Comparison of ENCODE assay signal across 8 cellular contexts in the genomic region with DNA sequence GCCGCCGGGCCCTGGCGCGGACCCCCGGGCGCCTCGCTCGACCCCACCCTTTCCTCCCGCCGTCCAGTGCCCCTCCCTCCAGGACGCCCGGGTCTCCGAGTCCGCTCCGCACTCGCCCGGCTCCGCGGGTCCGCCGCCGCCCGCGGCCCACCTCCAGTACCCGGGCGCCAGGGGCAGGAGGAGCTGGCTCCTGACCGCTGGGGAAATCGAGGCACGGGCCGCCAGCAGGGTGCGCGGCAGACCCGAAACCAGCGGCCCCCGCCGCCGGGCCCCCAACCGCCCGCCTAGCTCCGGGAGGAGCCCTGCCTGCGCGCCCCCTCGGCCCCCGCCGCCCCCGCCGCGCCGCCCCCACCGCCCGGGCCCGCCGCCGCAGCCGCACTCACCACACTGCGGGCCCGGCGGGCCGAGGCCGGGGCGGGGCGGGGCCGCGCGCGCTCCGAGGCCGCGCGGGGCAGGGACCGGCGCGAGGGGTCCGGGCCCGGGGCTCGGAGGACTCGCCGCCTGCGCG. TPM values are rescaled to one million over a fixed set of nuclear protein-coding genes. Genes with fewer than 3 reads are reported as not detected.
A peak's percentile ranks its signal among the peaks of the same experiment; 100 is the strongest.
DNase-seq lines count a peak whose midpoint lies in the region; ATAC-seq and TF ChIP-seq lines count a peak whose summit lies in the region.

No MANE protein-coding gene starts in this region.

- no peaks in the 10 kb centered on the region for H3K36me3 Mint-ChIP-seq in nephron progenitor cell (ENCODE audit: low read depth)

- H3K4me1 Mint-ChIP-seq in nephron progenitor cell, result peaks cover 48% of the 10 kb centered on the region

- H3K9me2 ChIP-seq in MM.1S (replicated peaks; ENCODE audit: insufficient read depth, low read length), result no peaks in the 10 kb centered on the region

- H3K4me2 ChIP-seq in BLaER1, result peak overlapping the region; percentile 100
- H3K4me2 ChIP-seq in MM.1S (ENCODE audit: low read depth, low read length), result peak overlapping the region; percentile 95; the same call in 1 of the 2 replicates

- peak overlapping the region; percentile 91 for H3K27ac ChIP-seq in BLaER1
- peak overlapping the region; percentile 56 for H3K27ac ChIP-seq in MM.1S (ENCODE audit: low read length)
- H3K27ac ChIP-seq in dorsolateral prefrontal cortex, result peak overlapping the region in 58 of 59 donors; percentile 31 to 95 (median 84)

- no peak for DNase-seq in MM.1S
- DNase-seq in dorsolateral prefrontal cortex, result no peak
- no peak for DNase-seq in nephron progenitor cell
- no peak for DNase-seq in GM19240 (ENCODE audit: insufficient read length, low spot score)
- DNase-seq in SKM-1 treated with dmso at 0.1 percent for 144 hours (lab: John Stamatoyannopoulos, UW; ENCODE audit: unreplicated experiment), result no peak

- H3K9ac ChIP-seq in BLaER1 (peak overlapping the region; percentile 91), MM.1S (ENCODE audit: low read length) (peak overlapping the region; percentile 74)

- H3K27me3 ChIP-seq in BLaER1, result peaks cover 19% of the 10 kb centered on the region
- no peaks in the 10 kb centered on the region for H3K27me3 ChIP-seq in MM.1S (replicated peaks; ENCODE audit: insufficient read depth, low read length)
- H3K27me3 ChIP-seq in dorsolateral prefrontal cortex, result no peaks in the 10 kb centered on the region

- peaks cover 8% of the 10 kb centered on the region for H3K36me3 ChIP-seq in BLaER1
- H3K36me3 ChIP-seq in MM.1S (replicated peaks; ENCODE audit: insufficient read depth, low read length), result no peaks in the 10 kb centered on the region

- peak overlapping the region; percentile 69 for H3K4me3 Mint-ChIP-seq in nephron progenitor cell

- H4K20me1 ChIP-seq in BLaER1, result peaks cover 55% of the 10 kb centered on the region
- H4K20me1 ChIP-seq in MM.1S (ENCODE audit: insufficient read depth, low read length), result 0 out of 2 replicates have a peak, but pooled peaks cover 3% of the 10 kb centered on the region

- TF ChIP-seq CTCF in MM.1S (IDR thresholded peaks at IDR 0.05; ENCODE audit: low read length) (no peak), dorsolateral prefrontal cortex (IDR thresholded peaks at IDR 0.05 in 54 of 56, conservative IDR thresholded peaks at IDR 0.05 in 2 of 56; ENCODE audit: low read depth in 1 of 56, partially characterized antibody in 56 of 56) (no peak), nephron progenitor cell (IDR thresholded peaks at IDR 0.05) (no peak)

- no peaks in the 10 kb centered on the region for H3K9me3 Mint-ChIP-seq in nephron progenitor cell

- no peak overlapping the region for H2AFZ ChIP-seq in MM.1S (ENCODE audit: low read length)

- H3K4me1 ChIP-seq in BLaER1, result peaks cover 85% of the 10 kb centered on the region
- H3K4me1 ChIP-seq in MM.1S (ENCODE audit: low read length), result peaks cover 21% of the 10 kb centered on the region

- no peaks in the 10 kb centered on the region for H3K27me3 Mint-ChIP-seq in nephron progenitor cell (ENCODE audit: low read depth, poor library complexity)

- no peaks in the 10 kb centered on the region for H3K9me3 ChIP-seq in BLaER1
- H3K9me3 ChIP-seq in MM.1S (replicated peaks; ENCODE audit: insufficient read depth, low read length), result no peaks in the 10 kb centered on the region

- intact Hi-C loops in dorsolateral prefrontal cortex (cut with DNase I), result loop anchor here in 1 of 2 donors (5.0 kb wide), 1 partner anchor 55 kb away; a partner anchor contains a TSS

- ATAC-seq in GM19455 (IDR thresholded peaks at IDR 0.05; ENCODE audit: unreplicated experiment) (peak; percentile 26), GM18870 (IDR thresholded peaks at IDR 0.05; ENCODE audit: unreplicated experiment) (no peak)

- peaks cover 23% of the 10 kb centered on the region for H3F3A ChIP-seq in MM.1S (ENCODE audit: insufficient read depth, low read length)

- H3K27ac Mint-ChIP-seq in nephron progenitor cell, result no peak overlapping the region

- H3K79me2 ChIP-seq in MM.1S (ENCODE audit: low read length), result peaks cover 56% of the 10 kb centered on the region

- H3K4me3 ChIP-seq in BLaER1, result peak overlapping the region; percentile 97
- peak overlapping the region; percentile 72 for H3K4me3 ChIP-seq in MM.1S (ENCODE audit: low read length)
- peak overlapping the region; percentile 59 to 95 (median 84) for H3K4me3 ChIP-seq in dorsolateral prefrontal cortex

RNA-seq across cellular contexts. Expression of a gene that starts 0.3 kb away (rescaled TPM):
- 10 to 100 TPM; 30.1 to 60.2 (median 41.1) TPM for total RNA-seq in dorsolateral prefrontal cortex

RNA-seq across cellular contexts. Expression of a gene that starts 9.2 kb away (rescaled TPM):
- total RNA-seq in dorsolateral prefrontal cortex, result 10 to 100 TPM; 15.0 to 55.8 (median 25.6) TPM

RNA-seq across cellular contexts. Expression of a gene that starts 9.9 kb away (rescaled TPM):
- 10 to 100 TPM in 44 of 120 experiments, 1 to 10 TPM in 76; 4.1 to 24.3 (median 9.3) TPM for total RNA-seq in dorsolateral prefrontal cortex

RNA-seq across cellular contexts. Expression of a gene that starts 16.0 kb away (rescaled TPM):
- 10 to 100 TPM; 38.2 to 73.9 (median 55.5) TPM for total RNA-seq in dorsolateral prefrontal cortex

RNA-seq across cellular contexts. Expression of a gene that starts 19.8 kb away (rescaled TPM):
- total RNA-seq in dorsolateral prefrontal cortex, result 1 to 10 TPM in 119 of 120 experiments, under 1 TPM in 1; 0.64 to 7.0 (median 3.4) TPM
